In the genomic region with DNA sequence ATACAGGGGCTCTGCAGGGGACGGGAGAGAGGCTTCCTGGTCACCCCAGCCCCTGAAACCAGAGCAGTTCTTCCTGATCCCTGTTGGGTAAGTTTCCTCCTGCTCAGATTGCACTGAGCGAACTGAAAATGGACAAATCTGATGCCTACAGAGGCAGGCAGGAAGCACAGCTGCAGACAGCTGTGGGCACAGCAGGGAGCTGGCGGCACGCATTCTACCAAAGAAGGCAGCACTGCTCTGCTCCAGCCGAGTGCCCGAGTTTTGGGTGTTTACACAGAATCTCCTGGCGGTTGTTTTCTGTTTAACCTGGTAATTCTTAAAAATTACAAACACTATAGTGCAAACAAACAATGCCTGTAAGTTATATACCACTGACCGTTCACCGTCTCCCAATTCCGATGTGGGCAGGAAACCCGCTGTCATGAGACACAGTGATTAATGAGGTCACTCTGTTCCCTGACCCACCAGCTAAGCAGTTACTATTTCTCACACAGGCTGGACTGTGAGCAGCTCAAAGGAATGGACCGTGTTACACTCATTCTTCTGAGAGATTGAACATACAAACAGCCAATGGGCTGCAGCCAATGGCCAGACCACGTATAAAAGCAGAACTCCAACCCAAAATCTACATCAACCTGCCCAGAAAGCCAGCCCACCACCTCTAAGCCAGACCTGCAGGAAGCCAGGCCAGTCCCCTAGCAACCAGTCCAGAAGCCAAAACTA, we compare ENCODE assay signal across 8 cellular contexts. TPM values are rescaled to one million over a fixed set of nuclear protein-coding genes. Genes with fewer than 3 reads are reported as not detected.
DNase-seq lines count a peak whose midpoint lies in the region; ATAC-seq and TF ChIP-seq lines count a peak whose summit lies in the region.

No MANE protein-coding gene starts in this region.

- ATAC-seq in HG02938 (IDR thresholded peaks at IDR 0.05; ENCODE audit: unreplicated experiment) (peak; percentile 68), WTC11 (peak; percentile 77)

- H3K27ac ChIP-seq in fibroblast of lung (ENCODE audit: insufficient read depth, low read length) (peak overlapping the region; percentile 78), neural progenitor cell (no peak overlapping the region)

- H3K4me1 Mint-ChIP-seq in WTC11 (peaks cover 24% of the 10 kb centered on the region), neural progenitor cell (peaks cover 43% of the 10 kb centered on the region)

- H3K9ac ChIP-seq in fibroblast of lung (ENCODE audit: insufficient read depth, low read length): peak overlapping the region; percentile 51
- H3K9ac ChIP-seq in neural progenitor cell: no peak overlapping the region

- peak overlapping the region in 2 of 4 experiments; percentile 32 to 38 for H3K4me3 ChIP-seq in fibroblast of lung (replicated peaks in 1 of 4; ENCODE audit: control extremely low read depth in 1 of 4, insufficient read depth in 1 of 4, low read depth in 3 of 4, low read length in 4 of 4)
- no peak overlapping the region for H3K4me3 ChIP-seq in neural progenitor cell

- no peaks in the 10 kb centered on the region for H3K27me3 ChIP-seq in fibroblast of lung (ENCODE audit: control insufficient read depth, insufficient read depth, low read length)
- H3K27me3 ChIP-seq in neural progenitor cell: no peaks in the 10 kb centered on the region

- H3K27ac Mint-ChIP-seq in WTC11 (peak overlapping the region; percentile 68; the same call in 1 of the 2 replicates), neural progenitor cell (peak overlapping the region; percentile 58)

- no peak overlapping the region for H3K4me3 Mint-ChIP-seq in WTC11
- H3K4me3 Mint-ChIP-seq in neural progenitor cell: peak overlapping the region; percentile 5

- H3K36me3 Mint-ChIP-seq in WTC11 (no peaks in the 10 kb centered on the region), neural progenitor cell (no peaks in the 10 kb centered on the region)

- H3K36me3 ChIP-seq in fibroblast of lung (ENCODE audit: control insufficient read depth, insufficient read depth, low read length) (no peaks in the 10 kb centered on the region), neural progenitor cell (no peaks in the 10 kb centered on the region)

- H3K4me2 ChIP-seq in fibroblast of lung (ENCODE audit: extremely low read depth, insufficient read depth, low read length) (peak overlapping the region; percentile 68), neural progenitor cell (peak overlapping the region; percentile 48)

- H3K9me3 Mint-ChIP-seq in WTC11 (no peaks in the 10 kb centered on the region), neural progenitor cell (no peaks in the 10 kb centered on the region)

- no peaks in the 10 kb centered on the region for H4K20me1 ChIP-seq in fibroblast of lung (ENCODE audit: control insufficient read depth, extremely low read depth, insufficient read depth, low read length)
- H4K20me1 ChIP-seq in neural progenitor cell (ENCODE audit: low read depth): peaks cover 25% of the 10 kb centered on the region

- CTCF ChIA-PET in WTC11 (lab: Charles Lee): interaction anchor here (0.7 to 3.5 kb wide), 7 partner anchors 9 to 133 kb away, joined by 4 to 22 read pairs (median 5); no protein-coding TSS in a partner anchor

- H2AFZ ChIP-seq in fibroblast of lung (ENCODE audit: low read length) (no peak overlapping the region), neural progenitor cell (replicated peaks) (no peak overlapping the region)

- no peaks in the 10 kb centered on the region for H3K27me3 Mint-ChIP-seq in WTC11 (ENCODE audit: low read depth)
- H3K27me3 Mint-ChIP-seq in neural progenitor cell (ENCODE audit: insufficient read depth, low read depth): peaks cover 11% of the 10 kb centered on the region

- H3F3A ChIP-seq in neural progenitor cell (ENCODE audit: low read depth): no peaks in the 10 kb centered on the region

- POLR2A ChIA-PET in WTC11 (lab: Charles Lee): no interaction called here

- H3K9me3 ChIP-seq in fibroblast of lung (ENCODE audit: control insufficient read depth, insufficient read depth, low read depth, low read length) (no peaks in the 10 kb centered on the region), neural progenitor cell (ENCODE audit: low read depth) (no peaks in the 10 kb centered on the region)

- DNase-seq in Ammon's horn (ENCODE audit: low spot score) (peak; percentile 58), WTC11 (ENCODE audit: low spot score) (no peak), fibroblast of lung (ENCODE audit: low read depth in 2 of 2) (peak; percentile 94 to 98), neural progenitor cell (ENCODE audit: low spot score) (peak; percentile 62), NCI-H2196 treated with DMSO at 0.1 percent for 48 hours (lab: John Stamatoyannopoulos, UW; ENCODE audit: unreplicated experiment) (no peak), NCI-H526 treated with DMSO at 0.1 percent for 48 hours (lab: John Stamatoyannopoulos, UW) (no peak), germinal center (ENCODE audit: low spot score) (no peak)

- H3K4me1 ChIP-seq in fibroblast of lung (ENCODE audit: control insufficient read depth, extremely low read depth, insufficient read depth, low read length) (peaks cover 37% of the 10 kb centered on the region), neural progenitor cell (peaks cover 11% of the 10 kb centered on the region)

- H3K79me2 ChIP-seq in fibroblast of lung (ENCODE audit: control insufficient read depth, insufficient read depth, low read length): peaks cover 7% of the 10 kb centered on the region
- H3K79me2 ChIP-seq in neural progenitor cell (ENCODE audit: low read depth): no peaks in the 10 kb centered on the region

- no peak for TF ChIP-seq CTCF in WTC11 (IDR thresholded peaks at IDR 0.05)
- TF ChIP-seq CTCF in fibroblast of lung (conservative IDR thresholded peaks at IDR 0.05 in 1 of 2, IDR thresholded peaks at IDR 0.05 in 1 of 2; ENCODE audit: low read depth in 1 of 2, low read length in 2 of 2): no peak
- TF ChIP-seq CTCF in neural progenitor cell (IDR thresholded peaks at IDR 0.05): no peak

TF ChIP-seq in WTC11, 78 proteins besides CTCF, POLR2A, EP300 and RAD21:
- TF ChIP-seq ZNF423 (CRISPR knock-in tag; IDR thresholded peaks at IDR 0.05) (0 out of 2 replicates have a peak, but pooled peaks have one; percentile 39), ESRRA (CRISPR knock-in tag; IDR thresholded peaks at IDR 0.05; ENCODE audit: borderline replicate concordance) (no peak), FOXJ3 (CRISPR knock-in tag; IDR thresholded peaks at IDR 0.05; ENCODE audit: borderline replicate concordance) (no peak)
TF ChIP-seq in WTC11: peak in this region for 1.

RNA-seq across cellular contexts. Expression of a gene that starts 25.5 kb away (rescaled TPM):
- total RNA-seq in WTC11 (2021) (29.4 to 44.8 TPM (median 43.8 TPM) in 3 replicates), fibroblast of lung (124 and 142 TPM in 2 replicates), neural progenitor cell (ENCODE audit: low replicate concordance) (44.6 and 83.4 TPM in 2 replicates)
- polyA plus RNA-seq in fibroblast of lung: 48.8 and 62.3 TPM in 2 replicates
- polyA plus RNA-seq in fibroblast of lung (2012): 99.0 and 130 TPM in 2 replicates
- 141 and 163 TPM in 2 replicates for polyA minus RNA-seq in fibroblast of lung (ENCODE audit: low replicate concordance)

RNA-seq across cellular contexts. Expression of a gene that starts 39.7 kb away (rescaled TPM):
- total RNA-seq in WTC11 (2021): 10.9 to 16.5 TPM (median 11.7 TPM) in 3 replicates
- 1.8 and 3.6 TPM in 2 replicates for total RNA-seq in fibroblast of lung
- polyA plus RNA-seq in fibroblast of lung: 2.0 and 2.9 TPM in 2 replicates
- 2.9 and 3.8 TPM in 2 replicates for polyA plus RNA-seq in fibroblast of lung (2012)
- 7.1 and 8.2 TPM in 2 replicates for polyA minus RNA-seq in fibroblast of lung (ENCODE audit: low replicate concordance)
- total RNA-seq in neural progenitor cell (ENCODE audit: low replicate concordance): 6.5 and 11.9 TPM in 2 replicates

Comparison
In these comparisons a context has a peak if more than half of its experiments do, and no peak if none do; other contexts are left out.
1. DNase-seq: peak in Ammon's horn (single experiment), fibroblast of lung (2 of 2) and neural progenitor cell (single experiment); none in WTC11 (single experiment), NCI-H2196 treated with DMSO at 0.1 percent for 48 hours (single experiment), NCI-H526 treated with DMSO at 0.1 percent for 48 hours (single experiment) and germinal center (single experiment).